12 cellular contexts compared by ENCODE assay signal in genomic region chr12:113227169-113227568, GRCh38. TPM values are rescaled to one million over a fixed set of nuclear protein-coding genes. Genes with fewer than 3 reads are reported as not detected.
DNase-seq lines count a peak whose midpoint lies in the region; ATAC-seq and TF ChIP-seq lines count a peak whose summit lies in the region.
"Had no signal": no experiment of that assay in that cellular context is flagged by ENCODE, and none has a peak within 500 bp of the region (broad histone marks: within the 10 kb centered on the region; RNA-seq: fewer than 3 reads in every experiment).

No MANE protein-coding gene starts in this region.

- in situ Hi-C loops in IMR-90 (cut with MboI; ENCODE audit: low sequenced_read_pairs) = no loop called here

- no peak overlapping the region for H3K4ac ChIP-seq in IMR-90 (ENCODE audit: low read depth, low read length)

- no peak overlapping the region for H4K5ac ChIP-seq in IMR-90 (ENCODE audit: low read depth, low read length)

- H3K23ac ChIP-seq in IMR-90 (ENCODE audit: low read depth, low read length) = no peak overlapping the region

- no peak for DNase-seq in IMR-90
- DNase-seq in activated B cell treated with CpG ODN at 0.5 μM for 24 hours = no peak
- DNase-seq in left cardiac atrium = peak; percentile 43
- no peak for DNase-seq in DMS153 treated with DMSO at 0.1 percent for 48 hours (lab: John Stamatoyannopoulos, UW; ENCODE audit: unreplicated experiment)
- no peak for DNase-seq in GM23338 (ENCODE audit: low spot score)
- no peak for DNase-seq in activated T-cell treated with anti-CD3 and anti-CD28 coated beads, Interleukin-2, amount 50 U/mL, for 72 hours
- DNase-seq: CD8-positive, alpha-beta memory T cell; NCI-H1105; NCI-H524 had no signal

- no peak overlapping the region for H4K91ac ChIP-seq in IMR-90 (ENCODE audit: insufficient read depth, low read depth, low read length)

- intact Hi-C loops in IMR-90 (cut with micrococcal nuclease) = no loop called here
- intact Hi-C loops in activated B cell treated with CpG ODN at 0.5 μM for 24 hours (cut with micrococcal nuclease) = no loop called here
- intact Hi-C loops in left cardiac atrium (cut with DNase I) = no loop called here

- no peaks in the 10 kb centered on the region for H3K27me3 ChIP-seq in IMR-90 (ENCODE audit: control insufficient read depth, insufficient read depth, low read length)
- no peaks in the 10 kb centered on the region for H3K27me3 ChIP-seq in GM23338 (ENCODE audit: insufficient read depth)

- no peak overlapping the region for H3K27ac ChIP-seq in IMR-90 (ENCODE audit: insufficient read depth, low read length)
- H3K27ac ChIP-seq in GM23338 (ENCODE audit: low read depth) = no peak overlapping the region

- H2AFZ ChIP-seq in IMR-90 (replicated peaks; ENCODE audit: low read length, poor library complexity) (no peak overlapping the region), GM23338 (no peak overlapping the region)

- peaks cover 4% of the 10 kb centered on the region for H3K9me3 ChIP-seq in IMR-90 (ENCODE audit: control insufficient read depth, insufficient read depth, low read length)

- H2BK120ac ChIP-seq in IMR-90 (ENCODE audit: low read depth, low read length) = no peak overlapping the region

- dilution Hi-C loops in IMR-90 (cut with HindIII; ENCODE audit: low sequenced_read_pairs, unreplicated experiment) = no loop called here

- H3K9me2 ChIP-seq in GM23338 (ENCODE audit: insufficient read depth) = no peaks in the 10 kb centered on the region

- BruUV-seq in IMR-90 (replicated peaks; lab: Mats Ljungman, UMichigan) = no TSS peak

- H3K4me1 Mint-ChIP-seq in activated B cell treated with CpG ODN at 0.5 μM for 24 hours (peaks cover 68% of the 10 kb centered on the region), GM23338 (peaks cover 26% of the 10 kb centered on the region)
- H3K4me1 Mint-ChIP-seq in stimulated activated memory B cell treated with anti-CD40 and anti-IgM and Interleukin-4, amounts not matched to agents 10 μg/mL and 1 μg/mL and 100 μg/mL, for 72 hours = peaks cover 51% of the 10 kb centered on the region
- peaks cover 60% of the 10 kb centered on the region for H3K4me1 Mint-ChIP-seq in activated T-cell treated with anti-CD3 and anti-CD28 coated beads, Interleukin-2, amount 50 U/mL, for 72 hours (ENCODE audit: low read depth)

- H2AK9ac ChIP-seq in IMR-90 (replicated peaks; ENCODE audit: low read depth, low read length, poor library complexity) = no peak overlapping the region

- 100% methylated on average over 3 of the region's 8 CpGs; no CpG with 5 or more reads in 1 of the 2 experiments for WGBS in IMR-90 (ENCODE audit: extremely low coverage in 2 of 2, insufficient read length in 1 of 2), 2 experiments

- no peak overlapping the region for H3K14ac ChIP-seq in IMR-90 (replicated peaks; ENCODE audit: low read depth, low read length)

- H3K4me3 Mint-ChIP-seq in activated B cell treated with CpG ODN at 0.5 μM for 24 hours (no peak overlapping the region), GM23338 (no peak overlapping the region)
- H3K4me3 Mint-ChIP-seq in stimulated activated memory B cell treated with anti-CD40 and anti-IgM and Interleukin-4, amounts not matched to agents 10 μg/mL and 1 μg/mL and 100 μg/mL, for 72 hours = no peak overlapping the region
- no peak overlapping the region for H3K4me3 Mint-ChIP-seq in activated T-cell treated with anti-CD3 and anti-CD28 coated beads, Interleukin-2, amount 50 U/mL, for 72 hours
- H3K4me3 Mint-ChIP-seq: activated naive CD8-positive, alpha-beta T cell; CD8-positive, alpha-beta memory T cell had no signal

- no peak for TF ChIP-seq POLR2A in IMR-90 (IDR thresholded peaks at IDR 0.05; ENCODE audit: low read depth, low read length)

- H3K9me1 ChIP-seq in IMR-90 (ENCODE audit: insufficient read depth, low read length) = peaks cover 10% of the 10 kb centered on the region

- H3K27me3 Mint-ChIP-seq in activated B cell treated with CpG ODN at 0.5 μM for 24 hours (no peaks in the 10 kb centered on the region), GM23338 (ENCODE audit: insufficient read depth, low read depth, poor library complexity) (peaks cover 5% of the 10 kb centered on the region)
- H3K27me3 Mint-ChIP-seq in stimulated activated memory B cell treated with anti-CD40 and anti-IgM and Interleukin-4, amounts not matched to agents 10 μg/mL and 1 μg/mL and 100 μg/mL, for 72 hours = no peaks in the 10 kb centered on the region
- no peaks in the 10 kb centered on the region for H3K27me3 Mint-ChIP-seq in activated T-cell treated with anti-CD3 and anti-CD28 coated beads, Interleukin-2, amount 50 U/mL, for 72 hours (ENCODE audit: low read depth)
- H3K27me3 Mint-ChIP-seq: activated naive CD8-positive, alpha-beta T cell had no signal

- H3K4me1 ChIP-seq in IMR-90 (ENCODE audit: control insufficient read depth, insufficient read depth, low read length) = peaks cover 8% of the 10 kb centered on the region
- H3K4me1 ChIP-seq in GM23338 (ENCODE audit: insufficient read depth) = peaks cover 11% of the 10 kb centered on the region; the same call in 1 of the 2 replicates

- no peak overlapping the region for H2BK20ac ChIP-seq in IMR-90 (ENCODE audit: low read depth, low read length)

- peaks cover 43% of the 10 kb centered on the region for H3K36me3 Mint-ChIP-seq in activated B cell treated with CpG ODN at 0.5 μM for 24 hours (ENCODE audit: low read depth)
- peaks cover 33% of the 10 kb centered on the region for H3K36me3 Mint-ChIP-seq in stimulated activated memory B cell treated with anti-CD40 and anti-IgM and Interleukin-4, amounts not matched to agents 10 μg/mL and 1 μg/mL and 100 μg/mL, for 72 hours
- peaks cover 33% of the 10 kb centered on the region for H3K36me3 Mint-ChIP-seq in GM23338 (ENCODE audit: low read depth)
- H3K36me3 Mint-ChIP-seq in activated T-cell treated with anti-CD3 and anti-CD28 coated beads, Interleukin-2, amount 50 U/mL, for 72 hours (ENCODE audit: insufficient read depth in 2 of 2) = peaks cover 2 to 33% of the 10 kb centered on the region in 2 donors

- no peak overlapping the region for H2BK5ac ChIP-seq in IMR-90 (ENCODE audit: low read depth, low read length, poor library complexity, severe bottlenecking)

- no peak overlapping the region for H3K18ac ChIP-seq in IMR-90 (ENCODE audit: low read depth, low read length)

- TF ChIP-seq CTCF in IMR-90 (conservative IDR thresholded peaks at IDR 0.05; ENCODE audit: low read depth, low read length) (no peak), activated B cell treated with CpG ODN at 0.5 μM for 24 hours (IDR thresholded peaks at IDR 0.05) (no peak), GM23338 (conservative IDR thresholded peaks at IDR 0.05; ENCODE audit: low read depth in 2 of 2) (no peak)

- peaks cover 0 to 6% of the 10 kb centered on the region in 2 experiments; a peak in 2 of 4 replicates for H3K79me1 ChIP-seq in IMR-90 (ENCODE audit: low read depth in 1 of 2, low read length in 2 of 2)

- H2BK15ac ChIP-seq in IMR-90 (ENCODE audit: low read depth, low read length) = no peak overlapping the region

- H3K4me3 ChIP-seq in IMR-90 (ENCODE audit: insufficient read depth, low read depth, low read length) (no peak overlapping the region), GM23338 (no peak overlapping the region)

- TF ChIP-seq RAD21 in IMR-90 (IDR thresholded peaks at IDR 0.05; ENCODE audit: low read length) = no peak

- peaks cover 4% of the 10 kb centered on the region for H3K79me2 ChIP-seq in GM23338 (replicated peaks; ENCODE audit: insufficient read depth)

- no peak overlapping the region for H3K56ac ChIP-seq in IMR-90 (ENCODE audit: extremely low read depth, insufficient read depth, low read length)

- H3K36me3 ChIP-seq in IMR-90 (ENCODE audit: control insufficient read depth, insufficient read depth, low read length) = peaks cover 26% of the 10 kb centered on the region
- H3K36me3 ChIP-seq in GM23338 (ENCODE audit: insufficient read depth) = peaks cover 9% of the 10 kb centered on the region; the same call in 1 of the 2 replicates

- no peak overlapping the region for H4K8ac ChIP-seq in IMR-90 (ENCODE audit: low read depth in 2 of 2, low read length in 2 of 2)

- 0 out of 2 replicates have a peak overlapping the region, but pooled peaks have one; percentile 39 for H2AK5ac ChIP-seq in IMR-90 (ENCODE audit: low read depth, low read length)

- no peak overlapping the region for H3K4me2 ChIP-seq in IMR-90 (ENCODE audit: low read depth, low read length)
- H3K4me2 ChIP-seq in GM23338 = no peak overlapping the region

- CTCF ChIA-PET in IMR-90 (lab: Yijun Ruan, JAX) (interaction anchor here (0.5 kb wide), 1 partner anchor 99 kb away, joined by 4 read pairs; no protein-coding TSS in a partner anchor), activated B cell treated with CpG ODN at 0.5 μM for 24 hours (lab: Charles Lee) (no interaction called here)

- H3K9me3 Mint-ChIP-seq in activated B cell treated with CpG ODN at 0.5 μM for 24 hours = no peaks in the 10 kb centered on the region
- H3K9me3 Mint-ChIP-seq in stimulated activated memory B cell treated with anti-CD40 and anti-IgM and Interleukin-4, amounts not matched to agents 10 μg/mL and 1 μg/mL and 100 μg/mL, for 72 hours = no peaks in the 10 kb centered on the region
- no peaks in the 10 kb centered on the region; the same call in 2 of the 3 replicates for H3K9me3 Mint-ChIP-seq in GM23338
- H3K9me3 Mint-ChIP-seq in activated T-cell treated with anti-CD3 and anti-CD28 coated beads, Interleukin-2, amount 50 U/mL, for 72 hours = no peaks in the 10 kb centered on the region
- H3K9me3 Mint-ChIP-seq: CD8-positive, alpha-beta memory T cell had no signal

- peaks cover 1% of the 10 kb centered on the region; the same call in 1 of the 2 replicates for H3F3A ChIP-seq in GM23338 (replicated peaks; ENCODE audit: low read depth)

- no peak for ATAC-seq in IMR-90 (ENCODE audit: low read depth)
- ATAC-seq in activated B cell treated with CpG ODN at 0.5 μM for 24 hours (ENCODE audit: low read depth) = no peak
- ATAC-seq in left cardiac atrium = peak; percentile 11 to 70
- ATAC-seq in stimulated activated memory B cell treated with anti-CD40 and anti-IgM and Interleukin-4, amounts not matched to agents 10 μg/mL and 1 μg/mL and 100 μg/mL, for 72 hours = no peak
- no peak for ATAC-seq in HG02973 (IDR thresholded peaks at IDR 0.05; ENCODE audit: unreplicated experiment)
- ATAC-seq in GM23338 = no peak
- no peak for ATAC-seq in activated T-cell treated with anti-CD3 and anti-CD28 coated beads, Interleukin-2, amount 50 U/mL, for 72 hours (replicated peaks in 1 of 2)

- POLR2A ChIA-PET in IMR-90 (lab: Charles Lee; ENCODE audit: unreplicated experiment) = no interaction called here
- POLR2A ChIA-PET in activated B cell treated with CpG ODN at 0.5 μM for 24 hours (lab: Charles Lee) = interaction anchor here (0.6 to 8.3 kb wide), 4 partner anchors 9 to 38 kb away, joined by 4 to 277 read pairs (median 5); no protein-coding TSS in a partner anchor

- H4K20me1 ChIP-seq in IMR-90 (ENCODE audit: insufficient read depth, low read length) (peaks cover 9% of the 10 kb centered on the region), GM23338 (replicated peaks; ENCODE audit: insufficient read depth) (no peaks in the 10 kb centered on the region)

- H3K27ac Mint-ChIP-seq in activated B cell treated with CpG ODN at 0.5 μM for 24 hours (peak overlapping the region; percentile 56), GM23338 (no peak overlapping the region)
- peak overlapping the region; percentile 97 for H3K27ac Mint-ChIP-seq in stimulated activated memory B cell treated with anti-CD40 and anti-IgM and Interleukin-4, amounts not matched to agents 10 μg/mL and 1 μg/mL and 100 μg/mL, for 72 hours
- H3K27ac Mint-ChIP-seq in activated T-cell treated with anti-CD3 and anti-CD28 coated beads, Interleukin-2, amount 50 U/mL, for 72 hours = no peak overlapping the region
- H3K27ac Mint-ChIP-seq: activated naive CD8-positive, alpha-beta T cell; CD8-positive, alpha-beta memory T cell had no signal

- H3K9ac ChIP-seq in IMR-90 (ENCODE audit: low read depth, low read length) = no peak overlapping the region

RNA-seq across cellular contexts. Expression of gene TPCN1, which starts 5.9 kb away (rescaled TPM):
- total RNA-seq in IMR-90 (2012; rRNA removed) (2.0 and 2.5 TPM in 2 replicates), activated B cell treated with CpG ODN at 0.5 μM for 24 hours (107 and 126 TPM in 2 replicates), left cardiac atrium (10 to 100 TPM; 66.1 to 80.6 TPM)
- polyA plus RNA-seq in IMR-90 (2012; rRNA removed) (10.4 and 13.2 TPM in 2 replicates), GM23338 (2016; fragmentation: Nextera tagmentation; extraction: Ambion mirVana) (11.2 and 16.2 TPM in 2 replicates)
- 7.7 and 13.8 TPM in 2 replicates for polyA plus RNA-seq in IMR-90 (2012; cell fraction: cytosol; rRNA removed)
- 58.1 and 63.1 TPM in 2 replicates for polyA plus RNA-seq in IMR-90 (2012; cell fraction: nucleus; rRNA removed; ENCODE audit: low replicate concordance)
- 12.2 and 14.4 TPM in 2 replicates for total RNA-seq in GM23338 (2014; rRNA removed; shearing (Covaris generic))
- total RNA-seq in activated T-cell treated with anti-CD3 and anti-CD28 coated beads, Interleukin-2, amount 50 U/mL, for 72 hours = 10 to 100 TPM; 74.7 to 84.0 TPM

RNA-seq across cellular contexts. Expression of gene RITA1, which starts 41.6 kb away (rescaled TPM):
- total RNA-seq in IMR-90 (2012; rRNA removed) (14.7 and 15.0 TPM in 2 replicates), activated B cell treated with CpG ODN at 0.5 μM for 24 hours (15.5 and 18.2 TPM in 2 replicates), left cardiac atrium (10 to 100 TPM; 10.8 to 13.0 TPM)
- polyA plus RNA-seq in IMR-90 (2012; rRNA removed) (14.2 and 15.2 TPM in 2 replicates), GM23338 (2016; fragmentation: Nextera tagmentation; extraction: Ambion mirVana) (20.0 and 21.4 TPM in 2 replicates)
- polyA plus RNA-seq in IMR-90 (2012; cell fraction: cytosol; rRNA removed) = 9.9 and 17.3 TPM in 2 replicates
- 7.1 and 9.4 TPM in 2 replicates for polyA plus RNA-seq in IMR-90 (2012; cell fraction: nucleus; rRNA removed; ENCODE audit: low replicate concordance)
- 33.0 and 40.4 TPM in 2 replicates for total RNA-seq in GM23338 (2014; rRNA removed; shearing (Covaris generic))
- 10 to 100 TPM; 21.3 to 25.1 TPM for total RNA-seq in activated T-cell treated with anti-CD3 and anti-CD28 coated beads, Interleukin-2, amount 50 U/mL, for 72 hours

RNA-seq across cellular contexts. Expression of gene DDX54, which starts 41.9 kb away (rescaled TPM):
- total RNA-seq in IMR-90 (2012; rRNA removed) (23.8 and 24.4 TPM in 2 replicates), activated B cell treated with CpG ODN at 0.5 μM for 24 hours (115 TPM in 2 replicates), left cardiac atrium (10 to 100 TPM; 32.4 to 39.4 TPM)
- polyA plus RNA-seq in IMR-90 (2012; rRNA removed) (47.5 and 55.1 TPM in 2 replicates), GM23338 (2016; fragmentation: Nextera tagmentation; extraction: Ambion mirVana) (89.4 and 89.5 TPM in 2 replicates)
- 33.5 and 54.5 TPM in 2 replicates for polyA plus RNA-seq in IMR-90 (2012; cell fraction: cytosol; rRNA removed)
- 74.8 and 97.8 TPM in 2 replicates for polyA plus RNA-seq in IMR-90 (2012; cell fraction: nucleus; rRNA removed; ENCODE audit: low replicate concordance)
- total RNA-seq in GM23338 (2014; rRNA removed; shearing (Covaris generic)) = 79.6 and 84.1 TPM in 2 replicates
- 10 to 100 TPM; 81.4 to 82.7 TPM for total RNA-seq in activated T-cell treated with anti-CD3 and anti-CD28 coated beads, Interleukin-2, amount 50 U/mL, for 72 hours

Comparison
In these comparisons a context has a peak if more than half of its experiments do, and no peak if none do; other contexts are left out.
1. ATAC-seq: peak in left cardiac atrium (2 of 2); none in IMR-90 (single experiment), activated B cell treated with CpG ODN at 0.5 μM for 24 hours (single experiment), stimulated activated memory B cell treated with anti-CD40 and anti-IgM and Interleukin-4, amounts not matched to agents 10 μg/mL and 1 μg/mL and 100 μg/mL, for 72 hours (single experiment), HG02973 (single experiment), GM23338 (single experiment) and activated T-cell treated with anti-CD3 and anti-CD28 coated beads, Interleukin-2, amount 50 U/mL, for 72 hours (0 of 2).
2. H3K27ac Mint-ChIP-seq: peak in activated B cell treated with CpG ODN at 0.5 μM for 24 hours (single experiment) and stimulated activated memory B cell treated with anti-CD40 and anti-IgM and Interleukin-4, amounts not matched to agents 10 μg/mL and 1 μg/mL and 100 μg/mL, for 72 hours (single experiment); none in GM23338 (single experiment) and activated T-cell treated with anti-CD3 and anti-CD28 coated beads, Interleukin-2, amount 50 U/mL, for 72 hours (single experiment).